In genomic region chr19:17340302-17340870, GRCh38 we compare ENCODE assay signal across 15 cellular contexts. TPM values are rescaled to one million over a fixed set of nuclear protein-coding genes. Genes with fewer than 3 reads are reported as not detected.
DNase-seq lines count a peak whose midpoint lies in the region; ATAC-seq, FAIRE-seq and TF ChIP-seq lines count a peak whose summit lies in the region.
"Had no signal": no experiment of that assay in that cellular context is flagged by ENCODE, and none has a peak within 500 bp of the region (broad histone marks: within the 10 kb centered on the region; RNA-seq: fewer than 3 reads in every experiment).

No MANE protein-coding gene starts in this region.

- peak; percentile 26; the same call in 1 of the 2 replicates for TF ChIP-seq CTCF in HepG2 (CRISPR knock-in tag; IDR thresholded peaks at IDR 0.05)
- TF ChIP-seq CTCF in esophagus muscularis mucosa (IDR thresholded peaks at IDR 0.05), result no peak

- no peaks in the 10 kb centered on the region for H4K20me1 ChIP-seq in HepG2 (ENCODE audit: insufficient read depth, low read length)

- H3K79me2 ChIP-seq in HepG2 (ENCODE audit: insufficient read depth, low read length), result peaks cover 7% of the 10 kb centered on the region

- TF ChIP-seq EP300 in HepG2 (IDR thresholded peaks at IDR 0.05; ENCODE audit: low read depth in 2 of 2, low read length in 2 of 2), result no peak
- TF ChIP-seq EP300 in HepG2 (CRISPR knock-in tag; IDR thresholded peaks at IDR 0.05; ENCODE audit: borderline replicate concordance), result no peak
- no peak for TF ChIP-seq EP300 in esophagus muscularis mucosa (IDR thresholded peaks at IDR 0.05)

- no peak overlapping the region for H2AFZ ChIP-seq in HepG2 (ENCODE audit: low read length)

- no peak overlapping the region; the same call in 1 of the 2 replicates for H3K9ac ChIP-seq in HepG2 (ENCODE audit: insufficient read depth, low read depth, low read length)

- H3K27ac ChIP-seq in HepG2 (ENCODE audit: extremely low read length, insufficient read depth, low read length) (peak overlapping the region; percentile 66), esophagus muscularis mucosa (replicated peaks in 1 of 4) (no peak overlapping the region)
- H3K27ac ChIP-seq: esophagus squamous epithelium, heart right ventricle, neutrophil had no signal

- CTCF ChIA-PET in HepG2 (lab: Yijun Ruan, JAX; ENCODE audit: low intra/inter-chr PET ratio, low total read pairs), result no interaction called here

- FAIRE-seq in HepG2 (lab: Jason Lieb, UNC), result no peak

- DNase-seq in ELF-1 (ENCODE audit: low read depth, low spot score), result peak; percentile 88
- DNase-seq in HUDEP-2 (lab: John Stamatoyannopoulos, UW; ENCODE audit: unreplicated experiment in 76 of 76), result peak in 72 of 76 experiments; percentile 10 to 97 (median 88)
- DNase-seq in amniotic epithelial cell (ENCODE audit: low read depth), result peak; percentile 57
- DNase-seq in HepG2 (ENCODE audit: low spot score), result peak; percentile 49
- no peak for DNase-seq in effector CD8-positive, alpha-beta T cell (lab: John Stamatoyannopoulos, UW)
- DNase-seq in esophagus muscularis mucosa (ENCODE audit: extremely low spot score), result no peak
- no peak for DNase-seq in NCI-H187 treated with DMSO at 0.1 percent for 48 hours (lab: John Stamatoyannopoulos, UW)
- no peak for DNase-seq in stimulated activated CD4-positive, alpha-beta T cell treated with anti-CD3 and anti-CD28 coated beads, Interleukin-1b, Interleukin-23, amount 100 ng/mL, for 48 hours
- DNase-seq: esophagus squamous epithelium; GF-D8; heart right ventricle; NCI-H748 treated with DMSO at 0.1 percent for 48 hours; stimulated activated naive CD4-positive, alpha-beta T cell treated with Interleukin-2 at 50 U/mL for 16 hours had no signal

- in situ Hi-C loops in HepG2 (cut with HindIII; ENCODE audit: extremely low pct_ligation_motif_present, low pct_unique_long_range_greater_than_20kb), result no loop called here

- intact Hi-C loops in HepG2 (cut with micrococcal nuclease; ENCODE audit: unreplicated experiment), result loop anchor here (10.0 kb wide), 1 partner anchor 124 kb away; the partner anchor contains the start of gene NXNL1
- intact Hi-C loops in esophagus muscularis mucosa (cut with DNase I), result no loop called here

- H3K27me3 ChIP-seq in HepG2 (ENCODE audit: control insufficient read depth in 1 of 2, insufficient read depth in 2 of 2, low read length in 2 of 2) (no peaks in the 10 kb centered on the region; a peak in 1 of 5 replicates), esophagus muscularis mucosa (no peaks in the 10 kb centered on the region)
- H3K27me3 ChIP-seq: esophagus squamous epithelium, heart right ventricle had no signal

- WGBS in HepG2 (ENCODE audit: low lambda C conversion rate), result 27% methylated on average over 21 of the region's 21 CpGs
- 79% methylated on average over 21 of the region's 21 CpGs for WGBS in esophagus muscularis mucosa

- TF ChIP-seq RAD21 in HepG2 (CRISPR knock-in tag; IDR thresholded peaks at IDR 0.05), result no peak

- TF ChIP-seq POLR2A in HepG2 (IDR thresholded peaks at IDR 0.05; ENCODE audit: insufficient read depth in 1 of 2, low read depth in 2 of 2, low read length in 2 of 2) (no peak), esophagus muscularis mucosa (IDR thresholded peaks at IDR 0.05; ENCODE audit: low read depth) (no peak)

- H3K36me3 ChIP-seq in HepG2 (replicated peaks in 1 of 2; ENCODE audit: control insufficient read depth in 1 of 2, insufficient read depth in 2 of 2, low read length in 2 of 2) (peaks cover 1 to 9% of the 10 kb centered on the region in 2 experiments; a peak in 1 of 5 replicates), esophagus muscularis mucosa (peaks cover 0 to 31% (median 15%) of the 10 kb centered on the region in 4 donors)
- H3K36me3 ChIP-seq: neutrophil had no signal

- peak; percentile 70 for ATAC-seq in HepG2
- ATAC-seq: heart right ventricle had no signal

- H3K9me3 ChIP-seq in HepG2 (ENCODE audit: low read length) (no peaks in the 10 kb centered on the region), esophagus muscularis mucosa (no peaks in the 10 kb centered on the region)
- H3K9me3 ChIP-seq: esophagus squamous epithelium, heart right ventricle, neutrophil had no signal

- POLR2A ChIA-PET in HepG2 (lab: Yijun Ruan, JAX), result interaction anchor here (1.0 kb wide), 1 partner anchor 79 kb away, joined by 4 read pairs; the partner anchor contains the start of gene MVB12A

- peak overlapping the region; percentile 72 for H3K4me2 ChIP-seq in HepG2 (ENCODE audit: low read depth, low read length)

- no TSS peak for BruUV-seq in HepG2 (replicated peaks; lab: Mats Ljungman, UMichigan)

- peaks cover 51% of the 10 kb centered on the region for H3K4me1 ChIP-seq in HepG2 (ENCODE audit: insufficient read depth, low read length)
- peaks cover 21 to 37% (median 30%) of the 10 kb centered on the region in 4 donors for H3K4me1 ChIP-seq in esophagus muscularis mucosa

- peak overlapping the region in 2 of 3 experiments; percentile 19 to 46; a peak in 2 of 6 replicates for H3K4me3 ChIP-seq in HepG2 (replicated peaks in 1 of 3; ENCODE audit: insufficient read depth in 1 of 3, low read depth in 2 of 3, low read length in 3 of 3)
- H3K4me3 ChIP-seq in esophagus muscularis mucosa, result no peak overlapping the region
- H3K4me3 ChIP-seq: esophagus squamous epithelium, heart right ventricle, lung had no signal

RNA-seq across cellular contexts. Expression of gene GTPBP3, which starts 3.0 kb away (rescaled TPM):
- total RNA-seq in HepG2 (2016; rRNA removed; fragmentation: Illumina TruSeq; extraction: Trizol) (21.9 and 30.0 TPM in 2 replicates), esophagus muscularis mucosa (10 to 100 TPM in 2 of 4 donors, 1 to 10 TPM in 2; 8.7 to 13.3 (median 10.2) TPM)
- total RNA-seq in HepG2 (2016; cell fraction: cytosol; rRNA removed; fragmentation: Illumina TruSeq; extraction: Trizol; ENCODE audit: low read depth), result 7.6 and 7.7 TPM in 2 replicates
- total RNA-seq in HepG2 (2016; cell fraction: insoluble cytoplasmic fraction; rRNA removed; fragmentation: Illumina TruSeq; extraction: Trizol), result 20.5 and 30.8 TPM in 2 replicates
- 10.2 and 11.9 TPM in 2 replicates for total RNA-seq in HepG2 (2016; cell fraction: membrane; rRNA removed; fragmentation: Illumina TruSeq; extraction: Trizol)
- 21.2 and 29.1 TPM in 2 replicates for total RNA-seq in HepG2 (2016; cell fraction: nucleus; rRNA removed; fragmentation: Illumina TruSeq; extraction: Trizol)
- 17.5 and 19.4 TPM in 2 replicates for polyA plus RNA-seq in HepG2 (2011; rRNA removed)
- polyA plus RNA-seq in HepG2 (2011; cell fraction: cytosol; rRNA removed), result 12.8 and 16.0 TPM in 2 replicates
- polyA plus RNA-seq in HepG2 (2011; cell fraction: nucleus; rRNA removed), result 70.0 and 87.3 TPM in 2 replicates
- polyA plus RNA-seq in HepG2 (2012), result 18.4 and 23.1 TPM in 2 replicates
- 2.2 and 2.4 TPM in 2 replicates for polyA plus RNA-seq in HepG2 (2016; cell fraction: cytosol; fragmentation: Illumina TruSeq; extraction: Trizol; ENCODE audit: low read depth)
- 28.4 and 29.4 TPM in 2 replicates for polyA plus RNA-seq in HepG2 (2016; cell fraction: insoluble cytoplasmic fraction; fragmentation: Illumina TruSeq; extraction: Trizol; ENCODE audit: low read depth)
- 6.0 and 6.4 TPM in 2 replicates for polyA plus RNA-seq in HepG2 (2016; cell fraction: membrane; fragmentation: Illumina TruSeq; extraction: Trizol; ENCODE audit: low read depth)
- 98.3 and 114 TPM in 2 replicates for polyA plus RNA-seq in HepG2 (2016; cell fraction: nucleus; fragmentation: Illumina TruSeq; extraction: Trizol; ENCODE audit: insufficient read depth, low read depth)
- polyA minus RNA-seq in HepG2 (2011; rRNA and poly(A)+ RNA removed; ENCODE audit: low replicate concordance), result 24.6 and 34.1 TPM in 2 replicates
- polyA minus RNA-seq in HepG2 (2011; cell fraction: cytosol; rRNA and poly(A)+ RNA removed), result 13.8 and 14.8 TPM in 2 replicates
- 29.1 and 29.5 TPM in 2 replicates for polyA minus RNA-seq in HepG2 (2011; cell fraction: nucleus; rRNA and poly(A)+ RNA removed)

RNA-seq across cellular contexts. Expression of gene ANO8, which starts 5.7 kb away (rescaled TPM):
- 0.79 and 1.8 TPM in 2 replicates for total RNA-seq in HepG2 (2016; rRNA removed; fragmentation: Illumina TruSeq; extraction: Trizol)
- total RNA-seq in HepG2 (2016; cell fraction: cytosol; rRNA removed; fragmentation: Illumina TruSeq; extraction: Trizol; ENCODE audit: low read depth), result 0.26 and 0.51 TPM in 2 replicates
- 0.62 and 2.2 TPM in 2 replicates for total RNA-seq in HepG2 (2016; cell fraction: insoluble cytoplasmic fraction; rRNA removed; fragmentation: Illumina TruSeq; extraction: Trizol)
- 0.69 and 0.87 TPM in 2 replicates for total RNA-seq in HepG2 (2016; cell fraction: membrane; rRNA removed; fragmentation: Illumina TruSeq; extraction: Trizol)
- 3.0 and 3.6 TPM in 2 replicates for total RNA-seq in HepG2 (2016; cell fraction: nucleus; rRNA removed; fragmentation: Illumina TruSeq; extraction: Trizol)
- 3.5 and 5.1 TPM in 2 replicates for polyA plus RNA-seq in HepG2 (2011; rRNA removed)
- polyA plus RNA-seq in HepG2 (2011; cell fraction: cytosol; rRNA removed), result 1.8 and 2.2 TPM in 2 replicates
- 27.1 and 30.5 TPM in 2 replicates for polyA plus RNA-seq in HepG2 (2011; cell fraction: nucleus; rRNA removed)
- polyA plus RNA-seq in HepG2 (2012), result 3.2 and 4.5 TPM in 2 replicates
- polyA plus RNA-seq in HepG2 (2016; cell fraction: cytosol; fragmentation: Illumina TruSeq; extraction: Trizol; ENCODE audit: low read depth), result 0.24 and 0.28 TPM in 2 replicates
- polyA plus RNA-seq in HepG2 (2016; cell fraction: insoluble cytoplasmic fraction; fragmentation: Illumina TruSeq; extraction: Trizol; ENCODE audit: low read depth), result 0.87 and 1.1 TPM in 2 replicates
- polyA plus RNA-seq in HepG2 (2016; cell fraction: membrane; fragmentation: Illumina TruSeq; extraction: Trizol; ENCODE audit: low read depth), result 0.37 and 0.50 TPM in 2 replicates
- 12.4 and 14.0 TPM in 2 replicates for polyA plus RNA-seq in HepG2 (2016; cell fraction: nucleus; fragmentation: Illumina TruSeq; extraction: Trizol; ENCODE audit: insufficient read depth, low read depth)
- 7.6 and 10.4 TPM in 2 replicates for polyA minus RNA-seq in HepG2 (2011; rRNA and poly(A)+ RNA removed; ENCODE audit: low replicate concordance)
- polyA minus RNA-seq in HepG2 (2011; cell fraction: cytosol; rRNA and poly(A)+ RNA removed), result 3.0 TPM in 2 replicates
- polyA minus RNA-seq in HepG2 (2011; cell fraction: nucleus; rRNA and poly(A)+ RNA removed), result 9.2 and 9.3 TPM in 2 replicates
- 1 to 10 TPM; 2.9 to 7.4 (median 4.0) TPM for total RNA-seq in esophagus muscularis mucosa

RNA-seq across cellular contexts. Expression of gene DDA1, which starts 31.0 kb away (rescaled TPM):
- total RNA-seq in HepG2 (2016; rRNA removed; fragmentation: Illumina TruSeq; extraction: Trizol) (17.5 and 24.5 TPM in 2 replicates), esophagus muscularis mucosa (10 to 100 TPM; 12.0 to 25.4 (median 20.9) TPM)
- total RNA-seq in HepG2 (2016; cell fraction: cytosol; rRNA removed; fragmentation: Illumina TruSeq; extraction: Trizol; ENCODE audit: low read depth), result 25.4 and 29.1 TPM in 2 replicates
- 15.9 and 21.5 TPM in 2 replicates for total RNA-seq in HepG2 (2016; cell fraction: insoluble cytoplasmic fraction; rRNA removed; fragmentation: Illumina TruSeq; extraction: Trizol)
- 26.5 and 27.3 TPM in 2 replicates for total RNA-seq in HepG2 (2016; cell fraction: membrane; rRNA removed; fragmentation: Illumina TruSeq; extraction: Trizol)
- 12.8 and 19.3 TPM in 2 replicates for total RNA-seq in HepG2 (2016; cell fraction: nucleus; rRNA removed; fragmentation: Illumina TruSeq; extraction: Trizol)
- polyA plus RNA-seq in HepG2 (2011; rRNA removed), result 26.0 and 26.6 TPM in 2 replicates
- polyA plus RNA-seq in HepG2 (2011; cell fraction: cytosol; rRNA removed), result 26.2 and 28.7 TPM in 2 replicates
- polyA plus RNA-seq in HepG2 (2011; cell fraction: nucleus; rRNA removed), result 28.5 and 30.3 TPM in 2 replicates
- polyA plus RNA-seq in HepG2 (2012), result 23.7 and 24.8 TPM in 2 replicates
- 60.1 and 61.7 TPM in 2 replicates for polyA plus RNA-seq in HepG2 (2016; cell fraction: cytosol; fragmentation: Illumina TruSeq; extraction: Trizol; ENCODE audit: low read depth)
- polyA plus RNA-seq in HepG2 (2016; cell fraction: insoluble cytoplasmic fraction; fragmentation: Illumina TruSeq; extraction: Trizol; ENCODE audit: low read depth), result 37.0 and 42.5 TPM in 2 replicates
- 48.4 and 51.3 TPM in 2 replicates for polyA plus RNA-seq in HepG2 (2016; cell fraction: membrane; fragmentation: Illumina TruSeq; extraction: Trizol; ENCODE audit: low read depth)
- 41.0 and 47.5 TPM in 2 replicates for polyA plus RNA-seq in HepG2 (2016; cell fraction: nucleus; fragmentation: Illumina TruSeq; extraction: Trizol; ENCODE audit: insufficient read depth, low read depth)
- 10.1 and 17.7 TPM in 2 replicates for polyA minus RNA-seq in HepG2 (2011; rRNA and poly(A)+ RNA removed; ENCODE audit: low replicate concordance)
- 6.3 and 6.9 TPM in 2 replicates for polyA minus RNA-seq in HepG2 (2011; cell fraction: cytosol; rRNA and poly(A)+ RNA removed)
- polyA minus RNA-seq in HepG2 (2011; cell fraction: nucleus; rRNA and poly(A)+ RNA removed), result 7.2 and 10.8 TPM in 2 replicates

RNA-seq across cellular contexts. Expression of gene MRPL34, which starts 34.7 kb away (rescaled TPM):
- total RNA-seq in HepG2 (2016; rRNA removed; fragmentation: Illumina TruSeq; extraction: Trizol) (77.3 and 93.6 TPM in 2 replicates), esophagus muscularis mucosa (100 to 1,000 TPM; 131 to 173 (median 147) TPM)
- 45.1 and 52.9 TPM in 2 replicates for total RNA-seq in HepG2 (2016; cell fraction: cytosol; rRNA removed; fragmentation: Illumina TruSeq; extraction: Trizol; ENCODE audit: low read depth)
- 85.6 and 107 TPM in 2 replicates for total RNA-seq in HepG2 (2016; cell fraction: insoluble cytoplasmic fraction; rRNA removed; fragmentation: Illumina TruSeq; extraction: Trizol)
- 66.3 and 68.2 TPM in 2 replicates for total RNA-seq in HepG2 (2016; cell fraction: membrane; rRNA removed; fragmentation: Illumina TruSeq; extraction: Trizol)
- 30.0 and 33.9 TPM in 2 replicates for total RNA-seq in HepG2 (2016; cell fraction: nucleus; rRNA removed; fragmentation: Illumina TruSeq; extraction: Trizol)
- 67.7 and 74.0 TPM in 2 replicates for polyA plus RNA-seq in HepG2 (2011; rRNA removed)
- polyA plus RNA-seq in HepG2 (2011; cell fraction: cytosol; rRNA removed), result 58.9 and 74.9 TPM in 2 replicates
- polyA plus RNA-seq in HepG2 (2011; cell fraction: nucleus; rRNA removed), result 20.3 and 25.7 TPM in 2 replicates
- 44.9 and 52.3 TPM in 2 replicates for polyA plus RNA-seq in HepG2 (2012)
- polyA plus RNA-seq in HepG2 (2016; cell fraction: cytosol; fragmentation: Illumina TruSeq; extraction: Trizol; ENCODE audit: low read depth), result 56.0 and 60.4 TPM in 2 replicates
- 143 and 167 TPM in 2 replicates for polyA plus RNA-seq in HepG2 (2016; cell fraction: insoluble cytoplasmic fraction; fragmentation: Illumina TruSeq; extraction: Trizol; ENCODE audit: low read depth)
- polyA plus RNA-seq in HepG2 (2016; cell fraction: membrane; fragmentation: Illumina TruSeq; extraction: Trizol; ENCODE audit: low read depth), result 87.6 and 88.1 TPM in 2 replicates
- 83.1 and 91.2 TPM in 2 replicates for polyA plus RNA-seq in HepG2 (2016; cell fraction: nucleus; fragmentation: Illumina TruSeq; extraction: Trizol; ENCODE audit: insufficient read depth, low read depth)
- 18.5 and 37.3 TPM in 2 replicates for polyA minus RNA-seq in HepG2 (2011; rRNA and poly(A)+ RNA removed; ENCODE audit: low replicate concordance)
- polyA minus RNA-seq in HepG2 (2011; cell fraction: cytosol; rRNA and poly(A)+ RNA removed), result 16.2 and 18.6 TPM in 2 replicates
- 3.0 and 5.1 TPM in 2 replicates for polyA minus RNA-seq in HepG2 (2011; cell fraction: nucleus; rRNA and poly(A)+ RNA removed)

RNA-seq across cellular contexts. Expression of gene PLVAP, which starts 36.8 kb away (rescaled TPM):
- not detected in 2 replicates for total RNA-seq in HepG2 (2016; rRNA removed; fragmentation: Illumina TruSeq; extraction: Trizol)
- total RNA-seq in HepG2 (2016; cell fraction: cytosol; rRNA removed; fragmentation: Illumina TruSeq; extraction: Trizol; ENCODE audit: low read depth), result not detected in 2 replicates
- not detected in 2 replicates for total RNA-seq in HepG2 (2016; cell fraction: insoluble cytoplasmic fraction; rRNA removed; fragmentation: Illumina TruSeq; extraction: Trizol)
- total RNA-seq in HepG2 (2016; cell fraction: membrane; rRNA removed; fragmentation: Illumina TruSeq; extraction: Trizol), result not detected in 2 replicates
- not detected in 2 replicates for total RNA-seq in HepG2 (2016; cell fraction: nucleus; rRNA removed; fragmentation: Illumina TruSeq; extraction: Trizol)
- 0.26 TPM in 1 of 2 replicates, not detected in the other for polyA plus RNA-seq in HepG2 (2011; rRNA removed)
- not detected in 2 replicates for polyA plus RNA-seq in HepG2 (2011; cell fraction: cytosol; rRNA removed)
- 0.26 and 0.58 TPM in 2 replicates for polyA plus RNA-seq in HepG2 (2011; cell fraction: nucleus; rRNA removed)
- polyA plus RNA-seq in HepG2 (2012), result not detected in 2 replicates
- not detected in 2 replicates for polyA plus RNA-seq in HepG2 (2016; cell fraction: cytosol; fragmentation: Illumina TruSeq; extraction: Trizol; ENCODE audit: low read depth)
- not detected in 2 replicates for polyA plus RNA-seq in HepG2 (2016; cell fraction: insoluble cytoplasmic fraction; fragmentation: Illumina TruSeq; extraction: Trizol; ENCODE audit: low read depth)
- polyA plus RNA-seq in HepG2 (2016; cell fraction: membrane; fragmentation: Illumina TruSeq; extraction: Trizol; ENCODE audit: low read depth), result not detected in 2 replicates
- not detected in 2 replicates for polyA plus RNA-seq in HepG2 (2016; cell fraction: nucleus; fragmentation: Illumina TruSeq; extraction: Trizol; ENCODE audit: insufficient read depth, low read depth)
- not detected in 2 replicates for polyA minus RNA-seq in HepG2 (2011; rRNA and poly(A)+ RNA removed; ENCODE audit: low replicate concordance)
- polyA minus RNA-seq in HepG2 (2011; cell fraction: cytosol; rRNA and poly(A)+ RNA removed), result not detected in 2 replicates
- polyA minus RNA-seq in HepG2 (2011; cell fraction: nucleus; rRNA and poly(A)+ RNA removed), result not detected in 2 replicates
- total RNA-seq in esophagus muscularis mucosa, result 100 to 1,000 TPM in 3 of 4 donors, 10 to 100 TPM in 1; 37.4 to 155 (median 117) TPM

Comparison
In these comparisons a context has a peak if more than half of its experiments do, and no peak if none do; other contexts are left out.
1. DNase-seq: peak in ELF-1 (single experiment), HUDEP-2 (72 of 76), amniotic epithelial cell (single experiment) and HepG2 (single experiment); none in effector CD8-positive, alpha-beta T cell (single experiment), esophagus muscularis mucosa (single experiment), NCI-H187 treated with DMSO at 0.1 percent for 48 hours (single experiment) and stimulated activated CD4-positive, alpha-beta T cell treated with anti-CD3 and anti-CD28 coated beads, Interleukin-1b, Interleukin-23, amount 100 ng/mL, for 48 hours (single experiment).
2. H3K4me3 ChIP-seq: peak in HepG2 (2 of 3); none in esophagus muscularis mucosa (0 of 4).